ENCODE assay signal across 29 cellular contexts in genomic region chr19:3532154-3533019, GRCh38. TPM values are rescaled to one million over a fixed set of nuclear protein-coding genes. Genes with fewer than 3 reads are reported as not detected.
"Had no signal": no experiment of that assay in that cellular context is flagged by ENCODE, and none has a peak within 500 bp of the region (broad histone marks: within the 10 kb centered on the region; RNA-seq: fewer than 3 reads in every experiment).

No MANE protein-coding gene starts in this region.

- ATAC-seq: gastroesophageal sphincter; heart left ventricle; left lobe of liver; natural killer cell; stimulated activated naive CD8-positive, alpha-beta T cell treated with anti-CD3 and anti-CD28 coated beads, Interleukin-15, Interleukin-2, amounts not matched to agents 100 U/mL and 50 U/mL, for 24 hours had no signal

- H3K9me3 ChIP-seq: gastroesophageal sphincter, heart left ventricle, neutrophil, right lobe of liver, testis, tibial artery had no signal

- H3K27me3 ChIP-seq: dorsolateral prefrontal cortex, gastroesophageal sphincter, heart left ventricle, hepatocyte, neutrophil, right lobe of liver, testis, tibial artery had no signal

- FAIRE-seq: colon, kidney had no signal

- H3K9ac ChIP-seq: parathyroid adenoma had no signal

- H3K4me3 ChIP-seq: dorsolateral prefrontal cortex, gastroesophageal sphincter, heart left ventricle, hepatocyte, lung, right lobe of liver, smooth muscle cell, testis, tibial artery had no signal

- H3K4me3 Mint-ChIP-seq: memory B cell, natural killer cell, type B pancreatic cell had no signal

- DNase-seq: dorsolateral prefrontal cortex; effector CD4-positive, alpha-beta T cell; foreskin fibroblast; heart left ventricle; kidney; natural killer cell; right lobe of liver; stimulated activated CD4-positive, alpha-beta T cell treated with anti-CD3 and anti-CD28 coated beads, Interleukin-12 subunit alpha, Interleukin-12 subunit beta, amount 100 ng/mL, for 4 hours; stimulated activated CD4-positive, alpha-beta T cell treated with anti-CD3 and anti-CD28 coated beads, Interleukin-1b, Interleukin-23, amount 100 ng/mL, for 48 hours; stimulated activated CD4-positive, alpha-beta T cell treated with anti-CD3 and anti-CD28 coated beads, Interleukin-4, amount 100 ng/mL, for 1 hour; stimulated activated CD8-positive, alpha-beta memory T cell treated with anti-CD3 and anti-CD28 coated beads, Interleukin-4, amount 100 ng/mL, for 48 hours; stimulated activated naive CD8-positive, alpha-beta T cell treated with anti-CD3 and anti-CD28 coated beads, Interleukin-15, Interleukin-2, amounts not matched to agents 100 U/mL and 50 U/mL, for 24 hours; substantia nigra; testis; tibial artery had no signal

- H3K4me1 ChIP-seq: parathyroid adenoma, right lobe of liver had no signal

- H3K27ac Mint-ChIP-seq: memory B cell, natural killer cell, progenitor cell of endocrine pancreas, type B pancreatic cell had no signal

- H3K9me3 Mint-ChIP-seq: memory B cell, natural killer cell, type B pancreatic cell had no signal

- H3K27me3 Mint-ChIP-seq: memory B cell, progenitor cell of endocrine pancreas, type B pancreatic cell had no signal

- H3K4me2 ChIP-seq: hepatocyte, smooth muscle cell had no signal

- H3K79me2 ChIP-seq: hepatocyte, parathyroid adenoma had no signal

- H2AFZ ChIP-seq: hepatocyte, parathyroid adenoma had no signal

- H3K36me3 Mint-ChIP-seq: natural killer cell, type B pancreatic cell had no signal

- H3K27ac ChIP-seq: dorsolateral prefrontal cortex, gastroesophageal sphincter, heart left ventricle, hepatocyte, neutrophil, parathyroid adenoma, right lobe of liver, testis, tibial artery had no signal

- H3K4me1 Mint-ChIP-seq: memory B cell had no signal

RNA-seq across cellular contexts. Expression of gene TEKTIP1, which starts 6.6 kb away (rescaled TPM):
- total RNA-seq: gastroesophageal sphincter, hepatocyte, smooth muscle cell, urinary bladder had no signal
- polyA plus RNA-seq: heart left ventricle, liver, neural cell had no signal
